Comparison of ENCODE assay signal across 2 cellular contexts in genomic region chr6:24365103-24365633, GRCh38. TPM values are rescaled to one million over a fixed set of nuclear protein-coding genes. Genes with fewer than 3 reads are reported as not detected.
"Had no signal": no experiment of that assay in that cellular context is flagged by ENCODE, and none has a peak within 500 bp of the region (broad histone marks: within the 10 kb centered on the region; RNA-seq: fewer than 3 reads in every experiment).

No MANE protein-coding gene starts in this region.

RNA-seq across cellular contexts. Expression of gene DCDC2, which starts 7.3 kb away (rescaled TPM):
- total RNA-seq: Right ventricle myocardium inferior, RPMI7951 had no signal
